ENCODE assay signal across 1 cellular context in genomic region chr1:175499595-175500367, GRCh38.
TF ChIP-seq lines count a peak whose summit lies in the region.

No MANE protein-coding gene starts in this region.

TF ChIP-seq in HCT116, 20 proteins besides CTCF, POLR2A, EP300 and RAD21 (continued from another document):
- TF ChIP-seq ZFX (IDR thresholded peaks at IDR 0.05) (no peak), SP1 (IDR thresholded peaks at IDR 0.05; ENCODE audit: low read depth) (no peak), CEBPB (IDR thresholded peaks at IDR 0.05; ENCODE audit: low read depth) (no peak), EGR1 (IDR thresholded peaks at IDR 0.05; ENCODE audit: low read depth) (no peak), SIN3A (IDR thresholded peaks at IDR 0.05; ENCODE audit: low read depth) (no peak), ZNF274 (IDR thresholded peaks at IDR 0.05; ENCODE audit: low read depth, low read length) (no peak), POLR2AphosphoS5 (IDR thresholded peaks at IDR 0.05; ENCODE audit: low read depth, low read length) (no peak), MAX (IDR thresholded peaks at IDR 0.05) (no peak), SRF (IDR thresholded peaks at IDR 0.05; ENCODE audit: low read depth) (no peak), EZH2phosphoT487 (IDR thresholded peaks at IDR 0.05; ENCODE audit: borderline replicate concordance) (no peak), FOSL1 (IDR thresholded peaks at IDR 0.05; ENCODE audit: low read depth) (no peak)
